In genomic region chr12:52207895-52208294, GRCh38 we compare ENCODE assay signal across 9 cellular contexts. TPM values are rescaled to one million over a fixed set of nuclear protein-coding genes. Genes with fewer than 3 reads are reported as not detected.
A peak's percentile ranks its signal among the peaks of the same experiment; 100 is the strongest.
DNase-seq lines count a peak whose midpoint lies in the region; TF ChIP-seq lines count a peak whose summit lies in the region.
"Had no signal": no experiment of that assay in that cellular context is flagged by ENCODE, and none has a peak within 500 bp of the region (broad histone marks: within the 10 kb centered on the region; RNA-seq: fewer than 3 reads in every experiment).

No MANE protein-coding gene starts in this region.

- no peaks in the 10 kb centered on the region for H3K36me3 ChIP-seq in thyroid gland

- TF ChIP-seq CTCF in NB4 (IDR thresholded peaks at IDR 0.05; ENCODE audit: low read depth, low read length) (no peak), thyroid gland (IDR thresholded peaks at IDR 0.05) (no peak)

- peak overlapping the region; percentile 69 to 93 (median 81) for H3K27ac ChIP-seq in thyroid gland

- no peaks in the 10 kb centered on the region for H3K9me3 ChIP-seq in thyroid gland

- TF ChIP-seq POLR2A in NB4 (IDR thresholded peaks at IDR 0.05; ENCODE audit: extremely low read depth, insufficient read length) (no peak), thyroid gland (IDR thresholded peaks at IDR 0.05) (peak in 1 of 2 donors; percentile 37)

- peaks cover 14 to 20% of the 10 kb centered on the region in 2 donors for H3K4me1 ChIP-seq in thyroid gland

- WGBS in thyroid gland, 2 donors = 0 to 17% methylated on average over 6 to 9 of the region's 10 CpGs

- H3K27me3 ChIP-seq in thyroid gland = no peaks in the 10 kb centered on the region

- DNase-seq in NB4 (ENCODE audit: low read depth) (peak; percentile 89), RPMI8226 (peak; percentile 82), cardiac septum (ENCODE audit: low spot score) (peak; percentile 78), thyroid gland (peak; percentile 94), iPS-NIHi7 (ENCODE audit: extremely low spot score) (no peak)
- DNase-seq in effector CD8-positive, alpha-beta T cell (lab: John Stamatoyannopoulos, UW) = no peak
- no peak for DNase-seq in stimulated activated CD4-positive, alpha-beta T cell treated with anti-CD3 and anti-CD28 coated beads, Interleukin-2, amount 100 ng/mL, for 24 hours
- DNase-seq: activated CD4-positive, alpha-beta T cell treated with anti-CD3 and anti-CD28 coated beads, Interleukin-2, amount 10 ng/mL, durations not matched to agents 7 days and 5 days; NCI-H2227 treated with DMSO at 0.1 percent for 48 hours had no signal

- intact Hi-C loops in cardiac septum (cut with DNase I) (no loop called here), thyroid gland (cut with DNase I) (no loop called here)

- H3K4me3 ChIP-seq in NB4 (ENCODE audit: low read depth, low read length) = no peak overlapping the region
- H3K4me3 ChIP-seq in thyroid gland (replicated peaks in 1 of 3) = no peak overlapping the region

RNA-seq across cellular contexts. Expression of gene KRT80, which starts 16.1 kb away (rescaled TPM):
- 1.2 TPM for total RNA-seq in cardiac septum
- 1 to 10 TPM in 1 of 4 donors, under 1 TPM in 1, not detected in 2; 0.34 to 1.6 TPM for total RNA-seq in thyroid gland
- total RNA-seq: activated CD4-positive, alpha-beta T cell treated with anti-CD3 and anti-CD28 coated beads, Interleukin-2, amount 10 ng/mL, durations not matched to agents 7 days and 5 days had no signal

RNA-seq across cellular contexts. Expression of gene KRT7, which starts 25.1 kb away (rescaled TPM):
- total RNA-seq in cardiac septum (1.2 TPM), thyroid gland (100 to 1,000 TPM; 333 to 826 (median 460) TPM)

Comparison
In these comparisons a context has a peak if more than half of its experiments do, and no peak if none do; other contexts are left out.
1. DNase-seq: peak in NB4 (single experiment), RPMI8226 (single experiment), cardiac septum (single experiment) and thyroid gland (2 of 2); none in effector CD8-positive, alpha-beta T cell (single experiment), iPS-NIHi7 (single experiment) and stimulated activated CD4-positive, alpha-beta T cell treated with anti-CD3 and anti-CD28 coated beads, Interleukin-2, amount 100 ng/mL, for 24 hours (0 of 2).
2. RNA of gene KRT7, which starts 25.1 kb away (total RNA-seq): 333 to 826 TPM in thyroid gland; 1.2 TPM in cardiac septum (single experiment); every median in the first group is over 100 times any median in the second.